8 cellular contexts compared by ENCODE assay signal in the genomic region with DNA sequence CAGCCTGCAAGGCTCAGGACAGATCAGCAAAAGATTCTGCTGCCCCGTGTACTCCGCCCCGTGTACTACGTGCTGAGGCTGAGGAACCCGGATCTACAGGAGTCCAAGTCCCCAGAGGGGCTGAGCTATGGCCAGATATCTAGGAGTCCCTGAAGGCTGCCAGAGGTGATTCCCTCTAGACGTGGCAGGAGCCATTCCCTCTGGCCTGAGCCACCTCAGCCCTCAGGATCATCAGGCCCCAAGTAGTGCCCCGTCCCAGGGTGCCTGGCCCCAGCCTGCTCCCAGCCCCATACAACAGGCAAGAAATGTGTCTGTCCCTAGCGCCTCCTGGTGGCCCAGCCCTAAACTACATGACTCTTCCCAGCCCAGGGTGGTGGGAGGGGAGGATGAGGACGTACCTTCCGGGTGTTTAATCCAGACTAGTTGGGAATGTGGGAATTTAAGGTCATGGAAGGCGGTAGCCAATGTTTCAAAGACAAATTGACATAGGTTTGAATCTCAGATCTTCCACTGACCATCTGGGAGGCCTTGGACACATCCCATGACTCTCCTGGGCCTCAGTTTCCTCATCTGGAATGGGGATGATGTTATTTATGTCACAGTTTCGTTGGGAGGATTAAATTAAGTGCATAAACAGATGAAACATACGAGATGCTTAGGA. TPM values are rescaled to one million over a fixed set of nuclear protein-coding genes. Genes with fewer than 3 reads are reported as not detected.
DNase-seq lines count a peak whose midpoint lies in the region; ATAC-seq and TF ChIP-seq lines count a peak whose summit lies in the region.

No MANE protein-coding gene starts in this region.

- TF ChIP-seq CTCF in body of pancreas (IDR thresholded peaks at IDR 0.05): peak; percentile 74 to 97 (median 95)

- H3K4me1 ChIP-seq in BLaER1: peaks cover 50% of the 10 kb centered on the region
- H3K4me1 ChIP-seq in body of pancreas: peaks cover 27% of the 10 kb centered on the region

- H3K27ac ChIP-seq in BLaER1 (no peak overlapping the region), body of pancreas (peak overlapping the region; percentile 10 to 81 (median 52))

- DNase-seq in NCI-H1436 treated with DMSO at 0.1 percent for 48 hours (lab: John Stamatoyannopoulos, UW) (peak; percentile 12), UCSD-AML1 (lab: John Stamatoyannopoulos, UW; ENCODE audit: unreplicated experiment) (peak; percentile 85), body of pancreas (peak; percentile 87 to 93 (median 92)), inferior parietal cortex (ENCODE audit: extremely low spot score) (peak; percentile 85)
- DNase-seq in stimulated activated CD4-positive, alpha-beta T cell treated with anti-CD3 and anti-CD28 coated beads, Interleukin-12 subunit alpha, Interleukin-12 subunit beta, amount 100 ng/mL, for 48 hours (ENCODE audit: low read depth in 2 of 3, low spot score in 1 of 3): peak; percentile 75 to 95 (median 79)

- H4K20me1 ChIP-seq in BLaER1: no peaks in the 10 kb centered on the region

- H3K9ac ChIP-seq in BLaER1: no peak overlapping the region

- no peaks in the 10 kb centered on the region for H3K36me3 ChIP-seq in BLaER1
- H3K36me3 ChIP-seq in body of pancreas (replicated peaks in 1 of 2; ENCODE audit: insufficient read depth in 1 of 2, low read depth in 2 of 2): no peaks in the 10 kb centered on the region

- WGBS in body of pancreas, 2 donors: 6 to 8% methylated on average over 10 to 12 of the region's 13 CpGs

- no peak for TF ChIP-seq POLR2A in body of pancreas (IDR thresholded peaks at IDR 0.05)

- H3K27me3 ChIP-seq in BLaER1: no peaks in the 10 kb centered on the region
- no peaks in the 10 kb centered on the region for H3K27me3 ChIP-seq in body of pancreas

- ATAC-seq in GM21737 (IDR thresholded peaks at IDR 0.05; ENCODE audit: unreplicated experiment) (peak; percentile 78), body of pancreas (peak; percentile 87), GM21367 (IDR thresholded peaks at IDR 0.05; ENCODE audit: unreplicated experiment) (no peak)

- H3K4me2 ChIP-seq in BLaER1: peak overlapping the region; percentile 31

- intact Hi-C loops in body of pancreas (cut with DNase I): loop anchor here (5.0 kb wide), 1 partner anchor 273 kb away; no protein-coding TSS in a partner anchor

- H3K4me3 ChIP-seq in BLaER1 (no peak overlapping the region), body of pancreas (no peak overlapping the region)

- H3K9me3 ChIP-seq in BLaER1 (no peaks in the 10 kb centered on the region), body of pancreas (no peaks in the 10 kb centered on the region)

RNA-seq across cellular contexts. Expression of gene PTPN1, which starts 49.4 kb away (rescaled TPM):
- 10 to 100 TPM in 1 of 2 donors, 1 to 10 TPM in 1; 9.1 to 10.2 TPM for total RNA-seq in body of pancreas

Comparison
In these comparisons a context has a peak if more than half of its experiments do, and no peak if none do; other contexts are left out.
1. DNase-seq: peak in every context shown above with its lines; median percentile 92 in body of pancreas; 85 in UCSD-AML1; 85 in inferior parietal cortex; 79 in stimulated activated CD4-positive, alpha-beta T cell treated with anti-CD3 and anti-CD28 coated beads, Interleukin-12 subunit alpha, Interleukin-12 subunit beta, amount 100 ng/mL, for 48 hours; 12 in NCI-H1436 treated with DMSO at 0.1 percent for 48 hours.